Comparison of ENCODE assay signal across 23 cellular contexts in the genomic region with DNA sequence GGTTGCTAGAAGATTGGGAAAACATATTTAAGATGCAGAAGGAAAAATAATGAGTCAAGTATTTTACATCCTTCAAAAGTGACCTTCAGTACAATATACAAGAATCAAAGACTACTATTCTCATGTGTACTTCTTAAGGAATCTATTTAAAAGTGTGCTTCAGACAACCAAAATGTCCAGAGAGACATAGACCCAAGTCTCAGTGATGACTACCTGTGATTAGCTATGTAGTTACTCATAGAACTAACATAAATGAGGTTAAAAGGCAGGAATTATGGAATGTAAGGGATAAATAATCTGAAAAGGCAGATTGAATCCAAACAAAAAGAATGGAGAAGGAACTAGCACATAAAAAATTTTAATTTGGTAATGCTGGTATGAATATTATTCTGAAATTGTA.
DNase-seq lines count a peak whose midpoint lies in the region; ATAC-seq, FAIRE-seq and TF ChIP-seq lines count a peak whose summit lies in the region.
"Had no signal": no experiment of that assay in that cellular context is flagged by ENCODE, and none has a peak within 500 bp of the region (broad histone marks: within the 10 kb centered on the region; RNA-seq: fewer than 3 reads in every experiment).

No MANE protein-coding gene starts in this region.

- H3K9ac ChIP-seq in mammary epithelial cell (ENCODE audit: insufficient read depth, low read length) (no peak overlapping the region), smooth muscle cell (ENCODE audit: low read depth) (no peak overlapping the region)

- peaks cover 3% of the 10 kb centered on the region for H3K4me1 ChIP-seq in mammary epithelial cell (ENCODE audit: insufficient read depth, low read length)
- peaks cover 4% of the 10 kb centered on the region for H3K4me1 ChIP-seq in smooth muscle cell (ENCODE audit: low read depth)

- no peak for ATAC-seq in stimulated activated naive CD8-positive, alpha-beta T cell treated with anti-CD3 and anti-CD28 coated beads, Interleukin-15, Interleukin-2, amounts not matched to agents 100 U/mL and 50 U/mL, for 24 hours
- ATAC-seq: GM12878 had no signal

- no peak overlapping the region for H3K4me2 ChIP-seq in mammary epithelial cell (ENCODE audit: insufficient read depth, low read depth, low read length)
- no peak overlapping the region for H3K4me2 ChIP-seq in smooth muscle cell

- DNase-seq in mammary epithelial cell (no peak), MCF 10A (ENCODE audit: unreplicated experiment) (no peak), RCC 7860 (ENCODE audit: low spot score) (peak; percentile 15), epithelial cell of prostate (ENCODE audit: low read depth, low spot score) (no peak), smooth muscle cell (lab: John Stamatoyannopoulos, UW; ENCODE audit: unreplicated experiment) (no peak), frontal cortex (ENCODE audit: low spot score in 2 of 2) (no peak), endothelial cell (ENCODE audit: low spot score) (no peak)
- no peak for DNase-seq in stimulated activated naive CD8-positive, alpha-beta T cell treated with anti-CD3 and anti-CD28 coated beads, Interleukin-15, Interleukin-2, amounts not matched to agents 100 U/mL and 50 U/mL, for 24 hours
- DNase-seq: COR-L47; DMS 273 treated with DMSO at 0.1 percent for 48 hours; DND-41; GF-D8; GOT3; KBM-7; MV-4-11; NCI-H1694 treated with DMSO at 0.1 percent for 48 hours; NCI-H510A; NCI-H748 treated with DMSO at 0.1 percent for 48 hours; NK-92 treated with Interleukin-12 subunit alpha and Interleukin-12 subunit beta, amount 100 ng/mL, for 24 hours; SHP77 treated with DMSO at 0.1 percent for 48 hours had no signal

- no peak overlapping the region for H3K4me3 ChIP-seq in mammary epithelial cell (replicated peaks in 1 of 3; ENCODE audit: insufficient read depth in 1 of 3, low read depth in 2 of 3, low read length in 3 of 3)
- H3K4me3 ChIP-seq in smooth muscle cell: no peak overlapping the region
- H3K4me3 ChIP-seq: GM12878 had no signal

- POLR2A ChIA-PET in MCF 10A (lab: Yijun Ruan, JAX): interaction anchor here (1.0 kb wide), 1 partner anchor 61 kb away, joined by 3 read pairs; no protein-coding TSS in a partner anchor

- H3K4me3 Mint-ChIP-seq in MCF 10A (ENCODE audit: unreplicated experiment) (no peak overlapping the region), endothelial cell (ENCODE audit: unreplicated experiment) (no peak overlapping the region)
- H3K4me3 Mint-ChIP-seq: B cell had no signal

- FAIRE-seq in RCC 7860 (lab: Jason Lieb, UNC) (no peak), frontal cortex (lab: Jason Lieb, UNC) (no peak)
- FAIRE-seq: GM12878 had no signal

- H3K27ac ChIP-seq in mammary epithelial cell (ENCODE audit: insufficient read depth, low read depth, low read length): no peak overlapping the region
- peak overlapping the region; percentile 24 for H3K27ac ChIP-seq in epithelial cell of prostate
- H3K27ac ChIP-seq in smooth muscle cell (ENCODE audit: low read depth): peak overlapping the region; percentile 91
- H3K27ac ChIP-seq: 22Rv1 had no signal

- H3K27me3 Mint-ChIP-seq in MCF 10A (ENCODE audit: insufficient read depth, unreplicated experiment) (no peaks in the 10 kb centered on the region), endothelial cell (ENCODE audit: unreplicated experiment) (no peaks in the 10 kb centered on the region)
- H3K27me3 Mint-ChIP-seq: B cell had no signal

- H3K4me1 Mint-ChIP-seq in MCF 10A (ENCODE audit: insufficient read depth, unreplicated experiment): peaks cover 18% of the 10 kb centered on the region
- H3K4me1 Mint-ChIP-seq in endothelial cell (ENCODE audit: unreplicated experiment): no peaks in the 10 kb centered on the region
- H3K4me1 Mint-ChIP-seq: B cell had no signal

- no peaks in the 10 kb centered on the region for H3K9me3 ChIP-seq in mammary epithelial cell (replicated peaks; ENCODE audit: insufficient read depth, low read length)
- H3K9me3 ChIP-seq in smooth muscle cell (replicated peaks; ENCODE audit: low read depth): no peaks in the 10 kb centered on the region

- H3K9me3 Mint-ChIP-seq in MCF 10A (ENCODE audit: unreplicated experiment) (no peaks in the 10 kb centered on the region), endothelial cell (ENCODE audit: unreplicated experiment) (no peaks in the 10 kb centered on the region)

- intact Hi-C loops in mammary epithelial cell (cut with micrococcal nuclease) (no loop called here), MCF 10A (cut with micrococcal nuclease) (no loop called here)

- H3K36me3 ChIP-seq in mammary epithelial cell (ENCODE audit: insufficient read depth, low read length) (no peaks in the 10 kb centered on the region), smooth muscle cell (ENCODE audit: low read depth) (no peaks in the 10 kb centered on the region)

- no peak for TF ChIP-seq CTCF in mammary epithelial cell (conservative IDR thresholded peaks at IDR 0.05 in 1 of 2, IDR thresholded peaks at IDR 0.05 in 1 of 2; ENCODE audit: extremely low read depth in 1 of 2, insufficient read depth in 1 of 2, low read depth in 1 of 2, low read length in 2 of 2)
- TF ChIP-seq CTCF in MCF 10A (IDR thresholded peaks at IDR 0.05; ENCODE audit: unreplicated experiment): no peak
- no peak for TF ChIP-seq CTCF in smooth muscle cell (IDR thresholded peaks at IDR 0.05; ENCODE audit: borderline replicate concordance, insufficient read depth, poor library complexity, severe bottlenecking)
- TF ChIP-seq CTCF in endothelial cell (IDR thresholded peaks at IDR 0.05; ENCODE audit: unreplicated experiment): no peak

- H3K79me2 ChIP-seq in mammary epithelial cell (ENCODE audit: insufficient read depth, low read length) (no peaks in the 10 kb centered on the region), smooth muscle cell (ENCODE audit: low read depth) (no peaks in the 10 kb centered on the region)

- H3K27ac Mint-ChIP-seq in MCF 10A (ENCODE audit: low read depth, unreplicated experiment) (no peak overlapping the region), endothelial cell (ENCODE audit: unreplicated experiment) (no peak overlapping the region)
- H3K27ac Mint-ChIP-seq: B cell had no signal

- H2AFZ ChIP-seq in mammary epithelial cell (ENCODE audit: low read depth, low read length) (peak overlapping the region; percentile 33), smooth muscle cell (ENCODE audit: low read depth) (no peak overlapping the region)

- H3F3A ChIP-seq in smooth muscle cell (ENCODE audit: low read depth): peaks cover 3% of the 10 kb centered on the region

- CTCF ChIA-PET in mammary epithelial cell (lab: Charles Lee; ENCODE audit: low non-redundant PET): no interaction called here
- CTCF ChIA-PET in MCF 10A (lab: Yijun Ruan, JAX): interaction anchor here (1.2 kb wide), 1 partner anchor 374 kb away, joined by 3 read pairs; no protein-coding TSS in a partner anchor

- no peaks in the 10 kb centered on the region for H3K27me3 ChIP-seq in mammary epithelial cell (ENCODE audit: insufficient read depth, low read length)
- no peaks in the 10 kb centered on the region for H3K27me3 ChIP-seq in smooth muscle cell (ENCODE audit: low read depth)

- dilution Hi-C loops in mammary epithelial cell (cut with HindIII; ENCODE audit: low sequenced_read_pairs): no loop called here

- in situ Hi-C loops in mammary epithelial cell (cut with MboI; ENCODE audit: low sequenced_read_pairs in 2 of 2): no loop called here

- H3K36me3 Mint-ChIP-seq in MCF 10A (ENCODE audit: insufficient read depth, unreplicated experiment) (no peaks in the 10 kb centered on the region), endothelial cell (ENCODE audit: low read depth, unreplicated experiment) (no peaks in the 10 kb centered on the region)

- H4K20me1 ChIP-seq in mammary epithelial cell (ENCODE audit: insufficient read depth, low read length) (no peaks in the 10 kb centered on the region), smooth muscle cell (ENCODE audit: low read depth) (no peaks in the 10 kb centered on the region)

- BruUV-seq in mammary epithelial cell (replicated peaks; lab: Mats Ljungman, UMichigan): no TSS peak
- no TSS peak for BruUV-seq in MCF 10A (replicated peaks; lab: Mats Ljungman, UMichigan)
